In genomic region chr5:78974011-78974410, GRCh38 we compare ENCODE assay signal across 17 cellular contexts. TPM values are rescaled to one million over a fixed set of nuclear protein-coding genes. Genes with fewer than 3 reads are reported as not detected.
DNase-seq lines count a peak whose midpoint lies in the region; ATAC-seq and TF ChIP-seq lines count a peak whose summit lies in the region.
"Had no signal": no experiment of that assay in that cellular context is flagged by ENCODE, and none has a peak within 500 bp of the region (broad histone marks: within the 10 kb centered on the region; RNA-seq: fewer than 3 reads in every experiment).

No MANE protein-coding gene starts in this region.

- intact Hi-C loops in heart left ventricle (cut with DNase I), result loop anchor here in 1 of 10 donors (5.0 kb wide), 1 partner anchor 437 kb away; no protein-coding TSS in a partner anchor

- H3K27ac ChIP-seq in angular gyrus (ENCODE audit: low read depth, low read length), result peak overlapping the region; percentile 57
- H3K27ac ChIP-seq in heart left ventricle, result peak overlapping the region in 1 of 12 donors; percentile 28

- WGBS in heart left ventricle, 4 donors, result 50 to 59% (median 55%) methylated on average over 5 of the region's 5 CpGs

- peaks cover 0 to 30% (median 14%) of the 10 kb centered on the region in 12 donors for H3K4me1 ChIP-seq in heart left ventricle

- H3K4me3 ChIP-seq in heart left ventricle, result no peak overlapping the region
- H3K4me3 ChIP-seq: K562, lung had no signal

- DNase-seq in DMS 273 (lab: John Stamatoyannopoulos, UW; ENCODE audit: unreplicated experiment) (peak; percentile 79), heart left ventricle (peak in 2 of 5 donors; percentile 36 to 52), nucleus accumbens (lab: John Stamatoyannopoulos, UW) (peak in 46 of 56 donors; percentile 15 to 80 (median 50)), glomerular visceral epithelial cell (ENCODE audit: extremely low spot score) (no peak), HuH-7.5 (ENCODE audit: low spot score) (no peak)
- no peak for DNase-seq in stimulated activated CD4-positive, alpha-beta T cell treated with anti-CD3 and anti-CD28 coated beads, Interleukin-1b, Interleukin-23, amount 100 ng/mL, for 48 hours
- DNase-seq: activated CD8-positive, alpha-beta memory T cell treated with anti-CD3 and anti-CD28 coated beads, Interleukin-2, amount 50 U/mL, for 4 hours; activated naive CD4-positive, alpha-beta T cell treated with anti-CD3 and anti-CD28 coated beads, Interleukin-2, amount 50 U/mL, for 16 hours; central memory CD4-positive, alpha-beta T cell; HCEC 1CT; NCI-H1105 treated with DMSO at 0.1 percent for 48 hours had no signal

- no peaks in the 10 kb centered on the region for H3K9me3 ChIP-seq in heart left ventricle

- TF ChIP-seq POLR2A in heart left ventricle (IDR thresholded peaks at IDR 0.05), result no peak

- H3K36me3 ChIP-seq in heart left ventricle, result peaks cover 0 to under 1% (median 0%) of the 10 kb centered on the region in 9 donors

- no peak for TF ChIP-seq CTCF in heart left ventricle (IDR thresholded peaks at IDR 0.05)

- H3K27me3 ChIP-seq in heart left ventricle, result no peaks in the 10 kb centered on the region

- ATAC-seq in heart left ventricle (peak; percentile 60 to 74 (median 70)), HG03039 (IDR thresholded peaks at IDR 0.05; ENCODE audit: unreplicated experiment) (no peak)
- ATAC-seq: activated CD4-positive, CD25-positive, alpha-beta regulatory T cell treated with anti-CD3 and anti-CD28 coated beads, Interleukin-2, amount 50 U/mL, for 24 hours; K562; Panc1 had no signal

RNA-seq across cellular contexts. Expression of gene ARSB, which starts 11.1 kb away (rescaled TPM):
- total RNA-seq in heart left ventricle, result 10 to 100 TPM; 11.9 to 25.8 (median 14.8) TPM
- 1 to 10 TPM; 2.2 to 7.8 TPM for polyA plus RNA-seq in heart left ventricle

Comparison
In these comparisons a context has a peak if more than half of its experiments do, and no peak if none do; other contexts are left out.
1. DNase-seq: peak in DMS 273 (single experiment) and nucleus accumbens (46 of 56); none in glomerular visceral epithelial cell (single experiment), stimulated activated CD4-positive, alpha-beta T cell treated with anti-CD3 and anti-CD28 coated beads, Interleukin-1b, Interleukin-23, amount 100 ng/mL, for 48 hours (single experiment) and HuH-7.5 (single experiment).